1 cellular context compared by ENCODE assay signal in the genomic region with DNA sequence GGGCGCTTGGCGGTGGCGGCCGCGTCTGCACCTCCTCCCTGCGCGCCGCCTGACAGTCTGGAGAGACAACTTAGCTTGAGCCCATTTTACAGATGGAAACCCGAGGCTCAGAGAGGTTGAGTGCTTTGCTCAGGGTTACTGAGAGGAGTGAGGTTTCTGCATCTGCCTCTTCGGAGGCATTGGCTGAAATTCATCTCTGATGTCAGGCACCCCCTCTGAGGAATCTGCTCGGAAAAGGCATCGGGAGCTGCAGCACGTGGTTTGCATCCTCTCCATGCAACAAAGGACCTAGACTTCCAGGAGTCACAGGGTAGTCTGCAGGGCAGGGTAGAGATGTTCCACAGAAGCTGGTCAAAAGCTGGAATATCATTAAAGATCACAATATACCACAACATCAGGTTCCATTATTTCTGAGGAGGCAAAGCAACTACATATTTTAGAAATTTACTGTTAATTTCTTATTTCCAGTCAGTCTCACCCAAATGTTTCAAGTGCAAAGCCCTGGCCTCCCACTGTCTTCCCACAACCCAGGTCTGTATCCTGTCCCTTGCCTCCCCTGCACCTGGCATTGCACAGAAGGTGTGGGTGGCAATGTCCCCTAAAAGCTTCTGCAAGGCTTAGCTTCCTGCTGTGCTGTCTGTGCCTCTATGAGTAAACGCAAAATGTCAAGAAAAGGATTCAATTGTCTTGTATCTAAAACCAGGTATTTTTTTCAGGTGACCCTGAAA.
TF ChIP-seq lines count a peak whose summit lies in the region.

No MANE protein-coding gene starts in this region.

TF ChIP-seq in HepG2, 621 proteins besides CTCF, POLR2A, EP300 and RAD21:
- TF ChIP-seq ZNF710 (CRISPR knock-in tag; IDR thresholded peaks at IDR 0.05; ENCODE audit: borderline replicate concordance) (no peak), ZFY (CRISPR knock-in tag; IDR thresholded peaks at IDR 0.05) (no peak), TCF7 (IDR thresholded peaks at IDR 0.05; ENCODE audit: low read depth) (no peak), HOXA3 (CRISPR knock-in tag; IDR thresholded peaks at IDR 0.05) (no peak), RBAK (CRISPR knock-in tag; IDR thresholded peaks at IDR 0.05) (no peak), HIVEP1 (CRISPR knock-in tag; IDR thresholded peaks at IDR 0.05) (no peak), ZIK1 (CRISPR knock-in tag; IDR thresholded peaks at IDR 0.05; ENCODE audit: borderline replicate concordance, low read depth) (no peak), FOSL1 (CRISPR knock-in tag; IDR thresholded peaks at IDR 0.05; ENCODE audit: borderline replicate concordance) (no peak), ZNF605 (CRISPR knock-in tag; IDR thresholded peaks at IDR 0.05) (no peak), ZNF460 (CRISPR knock-in tag; IDR thresholded peaks at IDR 0.05; ENCODE audit: borderline replicate concordance) (no peak), IKZF5 (CRISPR knock-in tag; IDR thresholded peaks at IDR 0.05) (no peak), ZNF766 (CRISPR knock-in tag; IDR thresholded peaks at IDR 0.05; ENCODE audit: borderline replicate concordance) (no peak), ZNF124 (CRISPR knock-in tag; IDR thresholded peaks at IDR 0.05) (no peak), KAT8 (CRISPR knock-in tag; IDR thresholded peaks at IDR 0.05) (no peak), CEBPB (IDR thresholded peaks at IDR 0.05; ENCODE audit: borderline replicate concordance, low read depth, low read length) (no peak), ZNF570 (CRISPR knock-in tag; IDR thresholded peaks at IDR 0.05; ENCODE audit: borderline replicate concordance) (no peak), SMAD1 (CRISPR knock-in tag; IDR thresholded peaks at IDR 0.05; ENCODE audit: borderline replicate concordance, low read depth) (no peak)
TF ChIP-seq in HepG2: peak in this region for 0.
